In genomic region chr19:49020931-49021895, GRCh38 we compare ENCODE assay signal across 10 cellular contexts. TPM values are rescaled to one million over a fixed set of nuclear protein-coding genes. Genes with fewer than 3 reads are reported as not detected.
DNase-seq lines count a peak whose midpoint lies in the region; ATAC-seq and TF ChIP-seq lines count a peak whose summit lies in the region.
"Had no signal": no experiment of that assay in that cellular context is flagged by ENCODE, and none has a peak within 500 bp of the region (broad histone marks: within the 10 kb centered on the region; RNA-seq: fewer than 3 reads in every experiment).

No MANE protein-coding gene starts in this region.

- no peak for ATAC-seq in GM18498 (IDR thresholded peaks at IDR 0.05; ENCODE audit: unreplicated experiment)
- ATAC-seq: Right ventricle myocardium inferior had no signal

- peak overlapping the region in 4 of 11 experiments; percentile 21 to 39 (median 28); a peak in 4 of 22 replicates for H3K9ac ChIP-seq in BLaER1 treated with 17β-estradiol and CSF1 and Interleukin-3, amounts not matched to agents 10 nM and 100 nM

- peaks cover 1 to 9% (median 2%) of the 10 kb centered on the region in 11 experiments; a peak in 19 of 22 replicates for H3K36me3 ChIP-seq in BLaER1 treated with 17β-estradiol and CSF1 and Interleukin-3, amounts not matched to agents 10 nM and 100 nM

- peaks cover 35 to 51% (median 47%) of the 10 kb centered on the region in 10 experiments for H3K4me1 ChIP-seq in BLaER1 treated with 17β-estradiol and CSF1 and Interleukin-3, amounts not matched to agents 10 nM and 100 nM

- H4K20me1 ChIP-seq in BLaER1 treated with 17β-estradiol and CSF1 and Interleukin-3, amounts not matched to agents 10 nM and 100 nM, result peaks cover 0 to 27% (median 23%) of the 10 kb centered on the region in 11 experiments; a peak in 15 of 22 replicates

- H3K27ac ChIP-seq in BLaER1 treated with 17β-estradiol and CSF1 and Interleukin-3, amounts not matched to agents 10 nM and 100 nM, result peak overlapping the region in 1 of 11 experiments; percentile 20; a peak in 2 of 22 replicates
- H3K27ac ChIP-seq: skin epidermis had no signal

- H3K4me3 ChIP-seq in BLaER1 treated with 17β-estradiol and CSF1 and Interleukin-3, amounts not matched to agents 10 nM and 100 nM, result no peak overlapping the region
- H3K4me3 ChIP-seq in fibroblast of villous mesenchyme (ENCODE audit: low read depth, low read length), result no peak overlapping the region
- H3K4me3 ChIP-seq: skin epidermis had no signal

- no peak for TF ChIP-seq POLR2A in erythroblast (IDR thresholded peaks at IDR 0.05; ENCODE audit: low read length)

- no peaks in the 10 kb centered on the region for H3K9me3 ChIP-seq in BLaER1 treated with 17β-estradiol and CSF1 and Interleukin-3, amounts not matched to agents 10 nM and 100 nM (replicated peaks in 1 of 11)

- H3K4me2 ChIP-seq in BLaER1 treated with 17β-estradiol and CSF1 and Interleukin-3, amounts not matched to agents 10 nM and 100 nM, result peak overlapping the region; percentile 44 to 93 (median 79)

- no peak for TF ChIP-seq CTCF in fibroblast of villous mesenchyme (IDR thresholded peaks at IDR 0.05; ENCODE audit: insufficient read depth, low read depth, low read length)

- peak; percentile 76 for DNase-seq in H4 (ENCODE audit: low spot score)
- DNase-seq in fibroblast of villous mesenchyme (ENCODE audit: low read depth), result peak; percentile 34
- no peak for DNase-seq in erythroblast (lab: John Stamatoyannopoulos, UW)
- no peak for DNase-seq in superior temporal gyrus (ENCODE audit: extremely low spot score)
- no peak for DNase-seq in effector CD8-positive, alpha-beta T cell (lab: John Stamatoyannopoulos, UW)

- peaks cover 29 to 42% (median 39%) of the 10 kb centered on the region in 11 experiments for H3K27me3 ChIP-seq in BLaER1 treated with 17β-estradiol and CSF1 and Interleukin-3, amounts not matched to agents 10 nM and 100 nM

TF ChIP-seq in PFSK-1, 5 proteins besides CTCF, POLR2A, EP300 and RAD21:
- TF ChIP-seq REST (IDR thresholded peaks at IDR 0.05; ENCODE audit: insufficient read depth in 1 of 2, low read depth in 2 of 2, low read length in 2 of 2) (no peak), TAF1 (IDR thresholded peaks at IDR 0.05; ENCODE audit: borderline replicate concordance, insufficient read depth, low read length) (peak; percentile 32; the same call in 1 of the 2 replicates)

RNA-seq across cellular contexts. Expression of gene CGB3, which starts 2.9 kb away (rescaled TPM):
- not detected in 2 replicates for total RNA-seq in H4 (2014; rRNA removed; shearing (Covaris generic))
- polyA plus RNA-seq in PFSK-1 (2012; ENCODE audit: insufficient read length, low read depth), result not detected
- total RNA-seq in fibroblast of villous mesenchyme, result not detected in 2 replicates
- total RNA-seq: Right ventricle myocardium inferior had no signal

RNA-seq across cellular contexts. Expression of gene LHB, which starts 4.3 kb away (rescaled TPM):
- total RNA-seq in H4 (2014; rRNA removed; shearing (Covaris generic)), result not detected in 2 replicates
- polyA plus RNA-seq in PFSK-1 (2012; ENCODE audit: insufficient read length, low read depth), result 0.75 TPM
- total RNA-seq in fibroblast of villous mesenchyme, result 0.32 TPM in 1 of 2 replicates, not detected in the other
- total RNA-seq: Right ventricle myocardium inferior had no signal

RNA-seq across cellular contexts. Expression of gene CGB2, which starts 10.5 kb away (rescaled TPM):
- total RNA-seq in H4 (2014; rRNA removed; shearing (Covaris generic)), result not detected in 2 replicates
- not detected for polyA plus RNA-seq in PFSK-1 (2012; ENCODE audit: insufficient read length, low read depth)
- not detected in 2 replicates for total RNA-seq in fibroblast of villous mesenchyme
- total RNA-seq: Right ventricle myocardium inferior had no signal

RNA-seq across cellular contexts. Expression of gene CGB1, which starts 15.5 kb away (rescaled TPM):
- total RNA-seq in H4 (2014; rRNA removed; shearing (Covaris generic)), result 0.77 and 11.4 TPM in 2 replicates
- polyA plus RNA-seq in PFSK-1 (2012; ENCODE audit: insufficient read length, low read depth), result not detected
- total RNA-seq in fibroblast of villous mesenchyme, result not detected in 2 replicates
- total RNA-seq: Right ventricle myocardium inferior had no signal

RNA-seq across cellular contexts. Expression of gene CGB5, which starts 22.4 kb away (rescaled TPM):
- total RNA-seq in H4 (2014; rRNA removed; shearing (Covaris generic)), result 0.33 and 3.3 TPM in 2 replicates
- polyA plus RNA-seq in PFSK-1 (2012; ENCODE audit: insufficient read length, low read depth), result not detected
- total RNA-seq in fibroblast of villous mesenchyme, result 0.32 TPM in 1 of 2 replicates, not detected in the other
- total RNA-seq: Right ventricle myocardium inferior had no signal

Comparison
In these comparisons a context has a peak if more than half of its experiments do, and no peak if none do; other contexts are left out.
1. DNase-seq: peak in H4 (single experiment) and fibroblast of villous mesenchyme (single experiment); none in erythroblast (0 of 2), superior temporal gyrus (single experiment) and effector CD8-positive, alpha-beta T cell (single experiment).